28 cellular contexts compared by ENCODE assay signal in genomic region chrX:78958419-78959116, GRCh38. TPM values are rescaled to one million over a fixed set of nuclear protein-coding genes. Genes with fewer than 3 reads are reported as not detected.
DNase-seq lines count a peak whose midpoint lies in the region; ATAC-seq, FAIRE-seq and TF ChIP-seq lines count a peak whose summit lies in the region.
"Had no signal": no experiment of that assay in that cellular context is flagged by ENCODE, and none has a peak within 500 bp of the region (broad histone marks: within the 10 kb centered on the region; RNA-seq: fewer than 3 reads in every experiment).

No MANE protein-coding gene starts in this region.

- no peaks in the 10 kb centered on the region for H3K27me3 ChIP-seq in CD4-positive, alpha-beta memory T cell (ENCODE audit: insufficient read depth, low read length)
- H3K27me3 ChIP-seq in gastroesophageal sphincter (no peaks in the 10 kb centered on the region), osteoblast (ENCODE audit: insufficient read depth, low read length) (no peaks in the 10 kb centered on the region)
- H3K27me3 ChIP-seq: hepatocyte, neutrophil, upper lobe of left lung had no signal

- 3% methylated on average over 2 of the region's 2 CpGs for WGBS in A549 (ENCODE audit: missing lambda C conversion rate)
- WGBS in gastroesophageal sphincter (ENCODE audit: low coverage in 1 of 2), 2 donors, result 76 to 80% methylated on average over 1 to 2 of the region's 2 CpGs

- no peaks in the 10 kb centered on the region for H3K4me1 ChIP-seq in A549
- peaks cover 80% of the 10 kb centered on the region for H3K4me1 ChIP-seq in CD4-positive, alpha-beta memory T cell (ENCODE audit: insufficient read depth, low read length)
- H3K4me1 ChIP-seq in gastroesophageal sphincter, result no peaks in the 10 kb centered on the region
- H3K4me1 ChIP-seq in osteoblast (ENCODE audit: insufficient read depth, low read length), result no peaks in the 10 kb centered on the region
- H3K4me1 ChIP-seq: Caco-2, upper lobe of left lung had no signal

- H3K27me3 Mint-ChIP-seq in CD4-positive, alpha-beta memory T cell, result no peaks in the 10 kb centered on the region
- H3K27me3 Mint-ChIP-seq in T-helper 1 cell treated with Interleukin-12 subunit alpha and Interleukin-12 subunit beta and Interleukin-4 antibody, amounts not matched to agents 30 μg/mL and 1 μg/mL, for 36 hours (ENCODE audit: low read depth), result no peaks in the 10 kb centered on the region
- H3K27me3 Mint-ChIP-seq in central memory CD8-positive, alpha-beta T cell, result no peaks in the 10 kb centered on the region

- H3K4me3 ChIP-seq in A549 (no peak overlapping the region), gastroesophageal sphincter (no peak overlapping the region), osteoblast (ENCODE audit: insufficient read depth, low read length) (no peak overlapping the region)
- H3K4me3 ChIP-seq in CD4-positive, alpha-beta memory T cell (ENCODE audit: low read length in 2 of 2), result no peak overlapping the region
- H3K4me3 ChIP-seq: hepatocyte, mucosa of descending colon, smooth muscle cell, upper lobe of left lung had no signal

- TF ChIP-seq RAD21 in A549 (conservative IDR thresholded peaks at IDR 0.05 in 1 of 2, IDR thresholded peaks at IDR 0.05 in 1 of 2), result no peak

- DNase-seq in A549 (ENCODE audit: low read depth in 1 of 2, low spot score in 1 of 2) (no peak), NCI-H1092 (lab: John Stamatoyannopoulos, UW) (no peak), osteoblast (ENCODE audit: insufficient read length, low spot score, missing footprints) (no peak)
- DNase-seq in CD4-positive, alpha-beta memory T cell, result peak in 2 of 5 donors; percentile 23 to 33
- DNase-seq in central memory CD8-positive, alpha-beta T cell (ENCODE audit: low spot score in 2 of 2), result no peak
- DNase-seq: activated T-cell treated with anti-CD3 and anti-CD28 coated beads, Interleukin-2, amount 50 U/mL, for 72 hours; amygdala; Caco-2; foreskin fibroblast; mucosa of descending colon; NCI-H1694; NCI-H2171 treated with DMSO at 0.1 percent for 48 hours; NCI-H748 treated with DMSO at 0.1 percent for 48 hours; OCI-M1; Right ventricle myocardium superior; stimulated activated CD4-positive, alpha-beta T cell treated with anti-CD3 and anti-CD28 coated beads, Interleukin-4, amount 100 ng/mL, for 1 hour; upper lobe of left lung had no signal

- TF ChIP-seq EP300 in A549 (IDR thresholded peaks at IDR 0.05), result no peak
- TF ChIP-seq EP300 in gastroesophageal sphincter (IDR thresholded peaks at IDR 0.05), result no peak

- CTCF ChIA-PET in A549 (lab: Yijun Ruan, JAX), result no interaction called here
- CTCF ChIA-PET in CD4-positive, alpha-beta memory T cell (lab: Charles Lee; ENCODE audit: partially characterized antibody), result interaction anchor here (0.8 kb wide), 1 partner anchor 122 kb away, joined by 3 read pairs; no protein-coding TSS in a partner anchor

- peak overlapping the region; percentile 7 to 92 (median 71) for H3K27ac Mint-ChIP-seq in CD4-positive, alpha-beta memory T cell
- peak overlapping the region; percentile 69 for H3K27ac Mint-ChIP-seq in T-helper 1 cell treated with Interleukin-12 subunit alpha and Interleukin-12 subunit beta and Interleukin-4 antibody, amounts not matched to agents 30 μg/mL and 1 μg/mL, for 36 hours
- H3K27ac Mint-ChIP-seq in central memory CD8-positive, alpha-beta T cell (ENCODE audit: low read depth), result peak overlapping the region; percentile 12

- peak overlapping the region in 6 of 8 donors; percentile 12 to 71 (median 54) for H3K4me3 Mint-ChIP-seq in CD4-positive, alpha-beta memory T cell
- H3K4me3 Mint-ChIP-seq in T-helper 1 cell treated with Interleukin-12 subunit alpha and Interleukin-12 subunit beta and Interleukin-4 antibody, amounts not matched to agents 30 μg/mL and 1 μg/mL, for 36 hours, result peak overlapping the region; percentile 9
- H3K4me3 Mint-ChIP-seq in central memory CD8-positive, alpha-beta T cell, result peak overlapping the region; percentile 44

- TF ChIP-seq CTCF in A549 (IDR thresholded peaks at IDR 0.05) (no peak), gastroesophageal sphincter (IDR thresholded peaks at IDR 0.05) (no peak), osteoblast (IDR thresholded peaks at IDR 0.05; ENCODE audit: extremely low read depth, low read depth, low read length) (no peak)

- H3K36me3 Mint-ChIP-seq in CD4-positive, alpha-beta memory T cell, result peaks cover 40 to 77% of the 10 kb centered on the region in 2 donors
- peaks cover 68% of the 10 kb centered on the region for H3K36me3 Mint-ChIP-seq in T-helper 1 cell treated with Interleukin-12 subunit alpha and Interleukin-12 subunit beta and Interleukin-4 antibody, amounts not matched to agents 30 μg/mL and 1 μg/mL, for 36 hours (ENCODE audit: low read depth)
- peaks cover 42% of the 10 kb centered on the region for H3K36me3 Mint-ChIP-seq in central memory CD8-positive, alpha-beta T cell (ENCODE audit: insufficient read depth)

- H3K9me3 ChIP-seq in A549, result no peaks in the 10 kb centered on the region
- no peaks in the 10 kb centered on the region for H3K9me3 ChIP-seq in CD4-positive, alpha-beta memory T cell (ENCODE audit: control insufficient read depth in 1 of 2, low read length in 2 of 2)
- no peaks in the 10 kb centered on the region for H3K9me3 ChIP-seq in gastroesophageal sphincter
- no peaks in the 10 kb centered on the region for H3K9me3 ChIP-seq in osteoblast (ENCODE audit: low read depth, low read length)
- H3K9me3 ChIP-seq: Caco-2, mucosa of descending colon, neutrophil, upper lobe of left lung had no signal

- H3K9me3 Mint-ChIP-seq in CD4-positive, alpha-beta memory T cell, result peaks cover 0 to 2% (median 0%) of the 10 kb centered on the region in 8 donors
- no peaks in the 10 kb centered on the region for H3K9me3 Mint-ChIP-seq in T-helper 1 cell treated with Interleukin-12 subunit alpha and Interleukin-12 subunit beta and Interleukin-4 antibody, amounts not matched to agents 30 μg/mL and 1 μg/mL, for 36 hours
- H3K9me3 Mint-ChIP-seq in central memory CD8-positive, alpha-beta T cell, result no peaks in the 10 kb centered on the region
- H3K9me3 Mint-ChIP-seq: activated T-cell treated with anti-CD3 and anti-CD28 coated beads, Interleukin-2, amount 50 U/mL, for 72 hours; IgD-negative memory B cell had no signal

- TF ChIP-seq POLR2A in A549 (IDR thresholded peaks at IDR 0.05; ENCODE audit: low read length), result no peak
- TF ChIP-seq POLR2A in gastroesophageal sphincter (IDR thresholded peaks at IDR 0.05), result no peak

- no peak overlapping the region for H2AFZ ChIP-seq in osteoblast (ENCODE audit: low read length)
- H2AFZ ChIP-seq: hepatocyte had no signal

- POLR2A ChIA-PET in A549 (lab: Yijun Ruan, JAX), result no interaction called here
- POLR2A ChIA-PET in CD4-positive, alpha-beta memory T cell (lab: Charles Lee; ENCODE audit: partially characterized antibody), result interaction anchor here (0.9 to 3.7 kb wide), 3 partner anchors 13 to 311 kb away, joined by 5 to 26 read pairs (median 5); partner anchors contain the start of gene P2RY10

- ATAC-seq in A549, result no peak
- ATAC-seq in central memory CD8-positive, alpha-beta T cell (replicated peaks; ENCODE audit: extremely low read depth, poor library complexity, severe bottlenecking), result peak; percentile 66
- ATAC-seq in gastroesophageal sphincter, result no peak
- ATAC-seq in HG03108 (IDR thresholded peaks at IDR 0.05; ENCODE audit: unreplicated experiment), result no peak
- ATAC-seq: activated T-cell treated with anti-CD3 and anti-CD28 coated beads, Interleukin-2, amount 50 U/mL, for 72 hours had no signal

- no peak overlapping the region for H3K27ac ChIP-seq in A549
- peak overlapping the region; percentile 26 for H3K27ac ChIP-seq in CD4-positive, alpha-beta memory T cell (ENCODE audit: low read depth, low read length)
- no peak overlapping the region for H3K27ac ChIP-seq in gastroesophageal sphincter
- H3K27ac ChIP-seq in osteoblast (ENCODE audit: low read depth, low read length), result no peak overlapping the region
- H3K27ac ChIP-seq: epithelial cell of prostate, hepatocyte, neutrophil, upper lobe of left lung had no signal

- peak; percentile 13 for FAIRE-seq in A549 (lab: Jason Lieb, UNC)

- peaks cover 9% of the 10 kb centered on the region for H3K36me3 ChIP-seq in CD4-positive, alpha-beta memory T cell (ENCODE audit: insufficient read depth, low read length)
- H3K36me3 ChIP-seq in gastroesophageal sphincter (no peaks in the 10 kb centered on the region), osteoblast (ENCODE audit: insufficient read depth, low read length) (no peaks in the 10 kb centered on the region)
- H3K36me3 ChIP-seq: neutrophil, upper lobe of left lung had no signal

- intact Hi-C loops in CD4-positive, alpha-beta memory T cell (cut with micrococcal nuclease), result loop anchor here (1.0 to 10.0 kb wide), 3 partner anchors 8 to 404 kb away; partner anchors contain the start of gene P2RY10

- H3K4me1 Mint-ChIP-seq in CD4-positive, alpha-beta memory T cell, result peaks cover 48 to 79% (median 63%) of the 10 kb centered on the region in 4 donors
- peaks cover 65% of the 10 kb centered on the region for H3K4me1 Mint-ChIP-seq in T-helper 1 cell treated with Interleukin-12 subunit alpha and Interleukin-12 subunit beta and Interleukin-4 antibody, amounts not matched to agents 30 μg/mL and 1 μg/mL, for 36 hours (ENCODE audit: low read depth)
- H3K4me1 Mint-ChIP-seq in central memory CD8-positive, alpha-beta T cell, result peaks cover 68% of the 10 kb centered on the region

- H3K4me2 ChIP-seq in A549 (no peak overlapping the region), osteoblast (ENCODE audit: insufficient read depth, low read length) (no peak overlapping the region)
- H3K4me2 ChIP-seq: hepatocyte, smooth muscle cell had no signal

- no peaks in the 10 kb centered on the region for H3K79me2 ChIP-seq in osteoblast (ENCODE audit: insufficient read depth, low read length)
- H3K79me2 ChIP-seq: hepatocyte had no signal

- H4K20me1 ChIP-seq in osteoblast (ENCODE audit: insufficient read depth, low read length), result no peaks in the 10 kb centered on the region

TF ChIP-seq in A549, 52 proteins besides CTCF, POLR2A, EP300 and RAD21 (continues in another document):
- TF ChIP-seq GATA3 (IDR thresholded peaks at IDR 0.05; ENCODE audit: borderline replicate concordance), result no peak
- no peak for TF ChIP-seq RNF2 (IDR thresholded peaks at IDR 0.05; ENCODE audit: borderline replicate concordance, low read depth)
- TF ChIP-seq MAX (IDR thresholded peaks at IDR 0.05), result no peak
- no peak for TF ChIP-seq HOXB5 (CRISPR knock-in tag; IDR thresholded peaks at IDR 0.05)
- TF ChIP-seq HOXA7 (CRISPR knock-in tag; IDR thresholded peaks at IDR 0.05), result no peak

RNA-seq across cellular contexts. Expression of gene P2RY10, which starts 13.4 kb away (rescaled TPM):
- polyA plus RNA-seq in A549 (2011; rRNA removed) (not detected in 2 replicates), A549 (2017; fragmentation: RNase III; extraction: RNeasy Plus Mini Kit Qiagen cat#74134 plus additional on column Dnase treatment) (not detected in 3 replicates)
- polyA plus RNA-seq in A549 (2012; cell fraction: cytosol; rRNA removed), result not detected in 2 replicates
- not detected in 2 replicates for polyA plus RNA-seq in A549 (2012; cell fraction: nucleus; rRNA removed)
- polyA minus RNA-seq in A549 (2011; rRNA and poly(A)+ RNA removed), result not detected in 2 replicates
- total RNA-seq in CD4-positive, alpha-beta memory T cell, result 100 to 1,000 TPM in 1 of 2 experiments, 10 to 100 TPM in 1; 87.4 to 104 TPM
- polyA plus RNA-seq in CD4-positive, alpha-beta memory T cell, result 10 to 100 TPM; 61.8 to 85.0 TPM
- total RNA-seq in gastroesophageal sphincter (not detected), osteoblast (not detected in 2 replicates)
- total RNA-seq: Caco-2, cardiac septum, dermis microvascular lymphatic vessel endothelial cell, hepatocyte, renal cortical epithelial cell, Right ventricle myocardium superior, smooth muscle cell had no signal
- polyA plus RNA-seq: hepatocyte, smooth muscle cell had no signal

Comparison
In these comparisons a context has a peak if more than half of its experiments do, and no peak if none do; other contexts are left out.
1. H3K27ac Mint-ChIP-seq: peak in every context shown above with its lines; median percentile 71 in CD4-positive, alpha-beta memory T cell; 69 in T-helper 1 cell treated with Interleukin-12 subunit alpha and Interleukin-12 subunit beta and Interleukin-4 antibody, amounts not matched to agents 30 μg/mL and 1 μg/mL, for 36 hours; 12 in central memory CD8-positive, alpha-beta T cell.
2. RNA of gene P2RY10, which starts 13.4 kb away (total RNA-seq): 87.4 to 104 TPM in CD4-positive, alpha-beta memory T cell; not detected in gastroesophageal sphincter and not detected in osteoblast; every median in the first group is over 10 times any median in the second.
3. Peak in every context shown above with its lines, with median percentiles within 50 percentile points of each other: H3K4me3 Mint-ChIP-seq.